Comparison of ENCODE assay signal across 1 cellular context in the genomic region with DNA sequence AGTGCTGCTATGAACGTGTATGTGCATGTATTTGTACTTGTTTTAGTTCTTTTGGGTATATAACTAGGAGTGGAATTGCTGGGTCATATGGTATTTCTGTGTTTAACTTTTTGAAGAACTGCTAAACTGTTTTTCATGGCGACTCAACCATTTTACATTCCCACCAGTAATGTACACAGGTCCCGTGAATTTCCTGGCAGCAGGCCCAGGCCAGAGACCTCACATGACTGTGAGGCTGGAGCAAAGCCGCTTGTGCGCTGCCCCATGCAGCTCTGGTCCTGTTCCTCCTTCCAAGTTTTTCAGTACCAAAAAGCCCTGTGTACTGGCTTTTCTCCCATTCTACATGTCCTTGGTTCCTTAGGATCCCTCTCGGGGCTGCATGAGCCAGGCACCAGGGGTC.
TF ChIP-seq lines count a peak whose summit lies in the region.

No MANE protein-coding gene starts in this region.

TF ChIP-seq in SK-N-SH, 30 proteins besides CTCF, POLR2A, EP300 and RAD21 (continued from another document):
- TF ChIP-seq, protein P1, sequence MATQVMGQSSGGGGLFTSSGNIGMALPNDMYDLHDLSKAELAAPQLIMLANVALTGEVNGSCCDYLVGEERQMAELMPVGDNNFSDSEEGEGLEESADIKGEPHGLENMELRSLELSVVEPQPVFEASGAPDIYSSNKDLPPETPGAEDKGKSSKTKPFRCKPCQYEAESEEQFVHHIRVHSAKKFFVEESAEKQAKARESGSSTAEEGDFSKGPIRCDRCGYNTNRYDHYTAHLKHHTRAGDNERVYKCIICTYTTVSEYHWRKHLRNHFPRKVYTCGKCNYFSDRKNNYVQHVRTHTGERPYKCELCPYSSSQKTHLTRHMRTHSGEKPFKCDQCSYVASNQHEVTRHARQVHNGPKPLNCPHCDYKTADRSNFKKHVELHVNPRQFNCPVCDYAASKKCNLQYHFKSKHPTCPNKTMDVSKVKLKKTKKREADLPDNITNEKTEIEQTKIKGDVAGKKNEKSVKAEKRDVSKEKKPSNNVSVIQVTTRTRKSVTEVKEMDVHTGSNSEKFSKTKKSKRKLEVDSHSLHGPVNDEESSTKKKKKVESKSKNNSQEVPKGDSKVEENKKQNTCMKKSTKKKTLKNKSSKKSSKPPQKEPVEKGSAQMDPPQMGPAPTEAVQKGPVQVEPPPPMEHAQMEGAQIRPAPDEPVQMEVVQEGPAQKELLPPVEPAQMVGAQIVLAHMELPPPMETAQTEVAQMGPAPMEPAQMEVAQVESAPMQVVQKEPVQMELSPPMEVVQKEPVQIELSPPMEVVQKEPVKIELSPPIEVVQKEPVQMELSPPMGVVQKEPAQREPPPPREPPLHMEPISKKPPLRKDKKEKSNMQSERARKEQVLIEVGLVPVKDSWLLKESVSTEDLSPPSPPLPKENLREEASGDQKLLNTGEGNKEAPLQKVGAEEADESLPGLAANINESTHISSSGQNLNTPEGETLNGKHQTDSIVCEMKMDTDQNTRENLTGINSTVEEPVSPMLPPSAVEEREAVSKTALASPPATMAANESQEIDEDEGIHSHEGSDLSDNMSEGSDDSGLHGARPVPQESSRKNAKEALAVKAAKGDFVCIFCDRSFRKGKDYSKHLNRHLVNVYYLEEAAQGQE (IDR thresholded peaks at IDR 0.05; ENCODE audit: low read depth, low read length) = no peak
